In genomic region chr6:109381747-109382575, GRCh38 we compare ENCODE assay signal across 8 cellular contexts. TPM values are rescaled to one million over a fixed set of nuclear protein-coding genes. Genes with fewer than 3 reads are reported as not detected.
DNase-seq lines count a peak whose midpoint lies in the region; ATAC-seq, FAIRE-seq and TF ChIP-seq lines count a peak whose summit lies in the region.

Gene CD164 (minus strand): TSS chr6:109382467. CDS start chr6:109382378, 89 bp downstream.

- TF ChIP-seq CTCF in VCaP (conservative IDR thresholded peaks at IDR 0.05) = no peak
- TF ChIP-seq CTCF in breast epithelium (IDR thresholded peaks at IDR 0.05) = peak in 1 of 3 donors; percentile 5

- H3K27me3 ChIP-seq in ACC112 (ENCODE audit: insufficient read depth, low read length) = no peaks in the 10 kb centered on the region
- H3K27me3 ChIP-seq in breast epithelium = no peaks in the 10 kb centered on the region
- no peaks in the 10 kb centered on the region for H3K27me3 ChIP-seq in small intestine (ENCODE audit: control insufficient read depth in 2 of 2, insufficient read depth in 2 of 2, low read length in 2 of 2)

- peaks cover 34% of the 10 kb centered on the region for H3K4me1 ChIP-seq in ACC112 (ENCODE audit: control insufficient read depth, insufficient read depth, low read length, unreplicated experiment)
- peaks cover 0 to 15% of the 10 kb centered on the region in 2 donors for H3K4me1 ChIP-seq in breast epithelium
- H3K4me1 ChIP-seq in small intestine (ENCODE audit: control insufficient read depth in 2 of 2, insufficient read depth in 1 of 2, low read depth in 1 of 2, low read length in 1 of 2) = peaks cover 2 to 12% of the 10 kb centered on the region in 2 donors

- H3K27ac ChIP-seq in ACC112 (ENCODE audit: low read depth, low read length) = peak within 1 kb of the TSS; percentile 86
- peak within 1 kb of the TSS; percentile 99 for H3K27ac ChIP-seq in VCaP
- peak within 1 kb of the TSS; percentile 97 to 99 for H3K27ac ChIP-seq in breast epithelium
- peak within 1 kb of the TSS; percentile 97 to 100 for H3K27ac ChIP-seq in small intestine (ENCODE audit: low read depth in 1 of 2, low read length in 1 of 2)

- peak; percentile 95 for DNase-seq in NCI-H2196 (lab: John Stamatoyannopoulos, UW; ENCODE audit: unreplicated experiment)
- DNase-seq in breast epithelium (ENCODE audit: low spot score in 2 of 2) = peak; percentile 89 to 94
- peak; percentile 98 for DNase-seq in iPS-NIHi11 (ENCODE audit: low spot score)
- peak; percentile 96 for DNase-seq in small intestine

- peak; percentile 95 for TF ChIP-seq POLR2A in breast epithelium (IDR thresholded peaks at IDR 0.05)

- no peak for FAIRE-seq in small intestine (lab: Jason Lieb, UNC)

- H3K36me3 ChIP-seq in ACC112 (ENCODE audit: insufficient read depth, low read length) = peaks cover 15% of the 10 kb centered on the region
- no peaks in the 10 kb centered on the region for H3K36me3 ChIP-seq in breast epithelium
- peaks cover 0 to 5% of the 10 kb centered on the region in 2 donors for H3K36me3 ChIP-seq in small intestine (ENCODE audit: control insufficient read depth in 2 of 2, insufficient read depth in 2 of 2, low read length in 2 of 2)

- H3K4me3 ChIP-seq in ACC112 (ENCODE audit: low read depth, low read length) (peak within 1 kb of the TSS; percentile 86), breast epithelium (peak within 1 kb of the TSS; percentile 65 to 95 (median 95)), small intestine (ENCODE audit: low read depth in 1 of 2, low read length in 2 of 2) (peak within 1 kb of the TSS; percentile 79 to 96)

- H3K79me2 ChIP-seq in ACC112 (ENCODE audit: control insufficient read depth, insufficient read depth, low read length, unreplicated experiment) = peaks cover 53% of the 10 kb centered on the region

- 0 to 1% (median 1%) methylated on average over 80 to 93 of the region's 93 CpGs for WGBS in small intestine, 3 donors

- peak within 1 kb of the TSS; percentile 79 for H2AFZ ChIP-seq in ACC112 (ENCODE audit: low read length, unreplicated experiment)

- H3K9me3 ChIP-seq in breast epithelium = no peaks in the 10 kb centered on the region
- H3K9me3 ChIP-seq in small intestine (ENCODE audit: control insufficient read depth, low read depth) = no peaks in the 10 kb centered on the region

- intact Hi-C loops in breast epithelium (cut with DNase I; ENCODE audit: low total_unique reads) = loop anchor here (10.0 kb wide), 1 partner anchor 197 kb away; no protein-coding TSS in a partner anchor

- peak; percentile 52 for ATAC-seq in GM18867 (IDR thresholded peaks at IDR 0.05; ENCODE audit: unreplicated experiment)
- ATAC-seq in HG03097 (IDR thresholded peaks at IDR 0.05; ENCODE audit: low FRiP score, unreplicated experiment) = peak; percentile 56

RNA-seq across cellular contexts. Expression of gene CD164, which starts in this region (rescaled TPM):
- total RNA-seq in breast epithelium = 100 to 1,000 TPM; 186 to 302 (median 238) TPM
- polyA plus RNA-seq in small intestine = 100 to 1,000 TPM; 151 to 172 (median 172) TPM

Comparison
In these comparisons a context has a peak if more than half of its experiments do, and no peak if none do; other contexts are left out.
1. Peak in every context shown above with its lines: DNase-seq, ATAC-seq, H3K4me3 ChIP-seq and H3K27ac ChIP-seq.